Comparison of ENCODE assay signal across 3 cellular contexts in genomic region chr10:118498623-118499022, GRCh38.
"Had no signal": no experiment of that assay in that cellular context is flagged by ENCODE, and none has a peak within 500 bp of the region (broad histone marks: within the 10 kb centered on the region; RNA-seq: fewer than 3 reads in every experiment).

No MANE protein-coding gene starts in this region.

- ATAC-seq: GM12878 had no signal

- H3K4me3 ChIP-seq: GM12878 had no signal

- DNase-seq: GDM1, GF-D8 had no signal
